In the genomic region with DNA sequence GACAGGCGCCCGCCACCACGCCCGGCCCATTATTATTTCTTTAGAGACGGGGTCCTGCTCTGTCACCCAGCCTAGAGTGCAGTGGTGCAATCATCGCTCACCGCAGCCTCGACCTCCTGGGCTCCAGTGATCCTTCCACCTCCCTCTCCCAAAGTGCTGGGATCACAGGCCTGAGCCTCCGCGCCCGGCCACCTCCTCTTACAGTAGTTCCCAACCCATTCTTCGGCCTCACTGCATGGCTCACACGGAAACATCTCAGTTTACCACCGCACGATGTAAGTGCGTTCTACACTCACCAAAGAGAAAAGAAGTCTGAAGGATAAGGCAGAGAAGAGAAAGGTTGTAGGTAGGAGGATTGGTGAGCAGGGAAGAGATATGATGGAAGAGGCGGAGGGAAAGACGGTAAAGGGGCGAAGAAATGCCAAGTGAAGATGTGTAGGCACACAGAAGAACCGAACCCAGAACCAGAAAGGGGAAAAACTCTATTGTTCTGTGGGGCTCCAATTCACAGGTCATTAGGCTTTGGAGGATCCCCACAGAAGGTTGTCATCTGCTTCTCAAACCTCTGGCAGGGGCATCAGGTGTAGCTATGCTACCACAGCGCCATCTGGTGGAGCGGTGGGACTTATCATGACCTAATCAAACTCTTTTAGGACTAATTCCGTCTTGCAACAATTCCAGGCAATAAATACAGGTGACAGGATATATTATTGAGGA, we compare ENCODE assay signal across 8 cellular contexts.
DNase-seq lines count a peak whose midpoint lies in the region; ATAC-seq and TF ChIP-seq lines count a peak whose summit lies in the region.

No MANE protein-coding gene starts in this region.

- peak; percentile 55 for ATAC-seq in GM18519 (IDR thresholded peaks at IDR 0.05; ENCODE audit: low FRiP score, unreplicated experiment)
- ATAC-seq in lower lobe of right lung = peak; percentile 84 to 85

- no peaks in the 10 kb centered on the region for H3K27me3 ChIP-seq in A673 (replicated peaks; ENCODE audit: insufficient read depth, low read depth, low read length, poor library complexity)
- H3K27me3 ChIP-seq in lower lobe of right lung (ENCODE audit: low read depth) = no peaks in the 10 kb centered on the region

- TF ChIP-seq CTCF in A673 (conservative IDR thresholded peaks at IDR 0.05; ENCODE audit: low read depth, low read length) = peak; percentile 85
- TF ChIP-seq CTCF in lower lobe of right lung (IDR thresholded peaks at IDR 0.05) = peak; percentile 87

- no peaks in the 10 kb centered on the region for H3K36me3 ChIP-seq in A673 (ENCODE audit: insufficient read depth, low read length, poor library complexity, severe bottlenecking)
- no peaks in the 10 kb centered on the region for H3K36me3 ChIP-seq in lower lobe of right lung

- H3K27ac ChIP-seq in A673 (ENCODE audit: low read depth, low read length, poor library complexity, severe bottlenecking) (no peak overlapping the region), lower lobe of right lung (no peak overlapping the region)

- peak; percentile 85 for DNase-seq in A673 (ENCODE audit: low spot score)
- DNase-seq in HK-2 (ENCODE audit: unreplicated experiment) = peak; percentile 92
- peak; percentile 40 for DNase-seq in NCI-H82 treated with DMSO at 0.1 percent for 48 hours (lab: John Stamatoyannopoulos, UW; ENCODE audit: unreplicated experiment)
- DNase-seq in activated CD4-positive, alpha-beta T cell treated with anti-CD3 and anti-CD28 coated beads, Interleukin-2, amount 50 U/mL, for 48 hours = peak; percentile 87 to 89
- DNase-seq in ecto neural progenitor cell (ENCODE audit: low spot score) = peak; percentile 87
- peak; percentile 89 for DNase-seq in lower lobe of right lung
- DNase-seq in stimulated activated CD8-positive, alpha-beta memory T cell treated with anti-CD3 and anti-CD28 coated beads, Interleukin-12 subunit alpha, Interleukin-12 subunit beta, amount 100 ng/mL, for 24 hours (ENCODE audit: extremely low read depth) = peak; percentile 59

- no TSS peak for BruUV-seq in A673 (replicated peaks; lab: Mats Ljungman, UMichigan)

- CTCF ChIA-PET in A673 (lab: Charles Lee) = interaction anchor here (1.0 to 1.9 kb wide), 3 partner anchors 114 to 850 kb away, joined by 3 to 8 read pairs (median 7); no protein-coding TSS in a partner anchor

- H3K4me3 ChIP-seq in A673 (ENCODE audit: low read depth, low read length, poor library complexity, severe bottlenecking) (no peak overlapping the region), lower lobe of right lung (no peak overlapping the region)

- POLR2A ChIA-PET in A673 (lab: Charles Lee; ENCODE audit: low non-redundant PET) = no interaction called here

- intact Hi-C loops in A673 (cut with micrococcal nuclease; ENCODE audit: unreplicated experiment) = loop anchor here (1.0 to 5.0 kb wide), 3 partner anchors 116 to 850 kb away; no protein-coding TSS in a partner anchor
- intact Hi-C loops in lower lobe of right lung (cut with DNase I) = loop anchor here (10.0 kb wide), 1 partner anchor 848 kb away; a partner anchor contains a TSS

- H3K4me1 ChIP-seq in A673 (ENCODE audit: insufficient read depth, low read length, poor library complexity, severe bottlenecking) = no peaks in the 10 kb centered on the region
- no peaks in the 10 kb centered on the region for H3K4me1 ChIP-seq in lower lobe of right lung

- no peaks in the 10 kb centered on the region for H3K9me3 ChIP-seq in A673 (ENCODE audit: low read depth, low read length, poor library complexity, severe bottlenecking)
- no peaks in the 10 kb centered on the region for H3K9me3 ChIP-seq in lower lobe of right lung

Comparison
In these comparisons a context has a peak if more than half of its experiments do, and no peak if none do; other contexts are left out.
1. DNase-seq: peak in every context shown above with its lines; median percentile 92 in HK-2; 89 in lower lobe of right lung; 88 in activated CD4-positive, alpha-beta T cell treated with anti-CD3 and anti-CD28 coated beads, Interleukin-2, amount 50 U/mL, for 48 hours; 87 in ecto neural progenitor cell; 85 in A673; 59 in stimulated activated CD8-positive, alpha-beta memory T cell treated with anti-CD3 and anti-CD28 coated beads, Interleukin-12 subunit alpha, Interleukin-12 subunit beta, amount 100 ng/mL, for 24 hours; 40 in NCI-H82 treated with DMSO at 0.1 percent for 48 hours.